Comparison of ENCODE assay signal across 33 cellular contexts in the genomic region with DNA sequence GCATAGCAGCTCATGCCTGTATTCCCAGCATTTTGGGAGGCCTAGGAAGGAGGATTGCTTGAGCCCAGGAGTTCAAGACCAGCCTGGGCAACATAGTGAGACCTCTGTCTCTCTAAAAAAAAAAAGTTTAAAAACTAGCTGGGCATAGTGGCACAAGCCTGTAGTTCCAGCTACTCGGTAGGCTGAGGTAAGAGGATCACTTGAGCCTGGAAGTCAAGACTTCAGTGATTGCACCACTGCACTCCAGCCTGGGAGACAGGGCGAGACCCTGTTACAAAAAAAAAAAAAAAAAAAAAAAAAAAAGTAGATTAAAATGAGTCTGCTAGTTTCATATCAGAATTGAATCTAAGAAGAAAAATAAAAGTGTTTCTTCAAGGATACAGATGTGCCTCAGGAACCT. TPM values are rescaled to one million over a fixed set of nuclear protein-coding genes. Genes with fewer than 3 reads are reported as not detected.
DNase-seq lines count a peak whose midpoint lies in the region; ATAC-seq and TF ChIP-seq lines count a peak whose summit lies in the region.
"Had no signal": no experiment of that assay in that cellular context is flagged by ENCODE, and none has a peak within 500 bp of the region (broad histone marks: within the 10 kb centered on the region; RNA-seq: fewer than 3 reads in every experiment).

No MANE protein-coding gene starts in this region.

- dilution Hi-C loops in mammary epithelial cell (cut with HindIII; ENCODE audit: low sequenced_read_pairs): no loop called here

- H3K27me3 Mint-ChIP-seq in MCF 10A (ENCODE audit: insufficient read depth, unreplicated experiment): no peaks in the 10 kb centered on the region
- H3K27me3 Mint-ChIP-seq in dendritic cell treated with granulocyte-macrophage colony-stimulating factor and Interleukin-4, amounts not matched to agents 40 ng/mL and 50 ng/mL, for 4 days: no peaks in the 10 kb centered on the region
- H3K27me3 Mint-ChIP-seq in mesothelial cell of epicardium (ENCODE audit: low read depth): no peaks in the 10 kb centered on the region
- H3K27me3 Mint-ChIP-seq: activated naive CD4-positive, alpha-beta T cell treated with anti-CD3 and anti-CD28 coated beads, Interleukin-2, amount 50 U/mL, for 24 hours; CD8-positive, alpha-beta memory T cell; naive thymus-derived CD4-positive, alpha-beta T cell; stimulated activated naive B cell treated with anti-CD40 and anti-IgM and Interleukin-4, amounts not matched to agents 10 μg/mL and 1 μg/mL and 100 μg/mL, for 72 hours; type B pancreatic cell had no signal

- peaks cover 42% of the 10 kb centered on the region for H3K4me1 ChIP-seq in mammary epithelial cell (ENCODE audit: insufficient read depth, low read length)

- H3K4me1 Mint-ChIP-seq in MCF 10A (ENCODE audit: insufficient read depth, unreplicated experiment): peaks cover 43% of the 10 kb centered on the region
- peaks cover 83% of the 10 kb centered on the region for H3K4me1 Mint-ChIP-seq in dendritic cell treated with granulocyte-macrophage colony-stimulating factor and Interleukin-4, amounts not matched to agents 40 ng/mL and 50 ng/mL, for 4 days (ENCODE audit: low read depth)
- peaks cover 15% of the 10 kb centered on the region for H3K4me1 Mint-ChIP-seq in mesothelial cell of epicardium

- WGBS in mammary epithelial cell (ENCODE audit: low coverage, missing lambda C conversion rate): 95% methylated on average over 2 of the region's 2 CpGs

- no peak overlapping the region for H3K4me2 ChIP-seq in mammary epithelial cell (ENCODE audit: insufficient read depth, low read depth, low read length)

- H3K36me3 ChIP-seq in mammary epithelial cell (ENCODE audit: insufficient read depth, low read length): no peaks in the 10 kb centered on the region

- H3K36me3 Mint-ChIP-seq in MCF 10A (ENCODE audit: insufficient read depth, unreplicated experiment): peaks cover 37% of the 10 kb centered on the region
- H3K36me3 Mint-ChIP-seq in dendritic cell treated with granulocyte-macrophage colony-stimulating factor and Interleukin-4, amounts not matched to agents 40 ng/mL and 50 ng/mL, for 4 days (ENCODE audit: low read depth): peaks cover 44% of the 10 kb centered on the region
- peaks cover 32% of the 10 kb centered on the region for H3K36me3 Mint-ChIP-seq in mesothelial cell of epicardium

- no peak overlapping the region for H3K9ac ChIP-seq in mammary epithelial cell (ENCODE audit: insufficient read depth, low read length)

- no peak overlapping the region for H3K4me3 ChIP-seq in mammary epithelial cell (replicated peaks in 1 of 3; ENCODE audit: insufficient read depth in 1 of 3, low read depth in 2 of 3, low read length in 3 of 3)
- H3K4me3 ChIP-seq: GM12878 had no signal

- H3K4me3 Mint-ChIP-seq in MCF 10A (ENCODE audit: unreplicated experiment) (no peak overlapping the region), mesothelial cell of epicardium (no peak overlapping the region)
- H3K4me3 Mint-ChIP-seq in dendritic cell treated with granulocyte-macrophage colony-stimulating factor and Interleukin-4, amounts not matched to agents 40 ng/mL and 50 ng/mL, for 4 days: no peak overlapping the region
- H3K4me3 Mint-ChIP-seq: activated naive CD4-positive, alpha-beta T cell treated with anti-CD3 and anti-CD28 coated beads, Interleukin-2, amount 50 U/mL, for 24 hours; CD8-positive, alpha-beta memory T cell; naive thymus-derived CD4-positive, alpha-beta T cell; stimulated activated naive B cell treated with anti-CD40 and anti-IgM and Interleukin-4, amounts not matched to agents 10 μg/mL and 1 μg/mL and 100 μg/mL, for 72 hours; type B pancreatic cell had no signal

- POLR2A ChIA-PET in MCF 10A (lab: Yijun Ruan, JAX): interaction anchor here (1.4 to 6.1 kb wide), 4 partner anchors 9 to 79 kb away, joined by 3 to 64 read pairs (median 12); a partner anchor contains a TSS

- BruUV-seq in MCF 10A (replicated peaks; lab: Mats Ljungman, UMichigan) (no TSS peak), mammary epithelial cell (replicated peaks; lab: Mats Ljungman, UMichigan) (no TSS peak)

- no peaks in the 10 kb centered on the region for H3K9me3 ChIP-seq in mammary epithelial cell (replicated peaks; ENCODE audit: insufficient read depth, low read length)

- H3K9me3 Mint-ChIP-seq in MCF 10A (ENCODE audit: unreplicated experiment) (no peaks in the 10 kb centered on the region), mesothelial cell of epicardium (no peaks in the 10 kb centered on the region)
- H3K9me3 Mint-ChIP-seq in dendritic cell treated with granulocyte-macrophage colony-stimulating factor and Interleukin-4, amounts not matched to agents 40 ng/mL and 50 ng/mL, for 4 days: no peaks in the 10 kb centered on the region
- H3K9me3 Mint-ChIP-seq: activated naive CD4-positive, alpha-beta T cell treated with anti-CD3 and anti-CD28 coated beads, Interleukin-2, amount 50 U/mL, for 24 hours; CD8-positive, alpha-beta memory T cell; naive thymus-derived CD4-positive, alpha-beta T cell; stimulated activated naive B cell treated with anti-CD40 and anti-IgM and Interleukin-4, amounts not matched to agents 10 μg/mL and 1 μg/mL and 100 μg/mL, for 72 hours; type B pancreatic cell had no signal

- H4K20me1 ChIP-seq in mammary epithelial cell (ENCODE audit: insufficient read depth, low read length): no peaks in the 10 kb centered on the region

- no peaks in the 10 kb centered on the region for H3K79me2 ChIP-seq in mammary epithelial cell (ENCODE audit: insufficient read depth, low read length)

- no peak overlapping the region for H2AFZ ChIP-seq in mammary epithelial cell (ENCODE audit: low read depth, low read length)

- H3K27ac ChIP-seq in mammary epithelial cell (ENCODE audit: insufficient read depth, low read depth, low read length): no peak overlapping the region

- DNase-seq in MCF 10A (ENCODE audit: unreplicated experiment): no peak
- no peak for DNase-seq in mammary epithelial cell
- no peak for DNase-seq in mesothelial cell of epicardium (ENCODE audit: low spot score in 2 of 2, unreplicated experiment in 2 of 2)
- DNase-seq in DMS153 treated with DMSO at 0.1 percent for 48 hours (lab: John Stamatoyannopoulos, UW; ENCODE audit: unreplicated experiment): no peak
- no peak for DNase-seq in stimulated activated CD4-positive, alpha-beta T cell treated with anti-CD3 and anti-CD28 coated beads, Interleukin-4, amount 100 ng/mL, for 4 hours
- DNase-seq: activated CD4-positive, alpha-beta T cell treated with anti-CD3 and anti-CD28 coated beads for 48 hours; activated CD8-positive, alpha-beta memory T cell treated with anti-CD3 and anti-CD28 coated beads for 24 hours; AML-193; CD8-positive, alpha-beta memory T cell; DMS 273 treated with DMSO at 0.1 percent for 48 hours; effector memory CD4-positive, alpha-beta T cell; EL; erythroblast; foreskin fibroblast; H7; head of caudate nucleus; kidney; naive thymus-derived CD4-positive, alpha-beta T cell; NCI-H1930; NCI-H526; NK-92 treated with Interleukin-12 subunit alpha and Interleukin-12 subunit beta, amount 100 ng/mL, for 24 hours; occipital lobe; SIG-M5; stimulated activated CD4-positive, alpha-beta T cell treated with anti-CD3 and anti-CD28 coated beads, Interleukin-15, amount 100 ng/mL, for 24 hours; stimulated activated naive B cell treated with anti-CD40 and anti-IgM and Interleukin-4, amounts not matched to agents 10 μg/mL and 1 μg/mL and 100 μg/mL, for 72 hours; substantia nigra; T-helper 9 cell had no signal

- CTCF ChIA-PET in MCF 10A (lab: Yijun Ruan, JAX) (interaction anchor here (1.1 to 6.3 kb wide), 5 partner anchors 25 to 108 kb away, joined by 3 to 38 read pairs (median 4); no protein-coding TSS in a partner anchor), mammary epithelial cell (lab: Charles Lee; ENCODE audit: low non-redundant PET) (interaction anchor here (0.9 kb wide), 1 partner anchor 75 kb away, joined by 7 read pairs; no protein-coding TSS in a partner anchor)

- in situ Hi-C loops in mammary epithelial cell (cut with MboI; ENCODE audit: low sequenced_read_pairs in 2 of 2): no loop called here

- no peak for ATAC-seq in HG03378 (IDR thresholded peaks at IDR 0.05; ENCODE audit: unreplicated experiment)
- ATAC-seq in GM18909 (IDR thresholded peaks at IDR 0.05; ENCODE audit: poor library complexity, unreplicated experiment): no peak
- ATAC-seq: GM12878; naive thymus-derived CD4-positive, alpha-beta T cell; stimulated activated naive B cell treated with anti-CD40 and anti-IgM and Interleukin-4, amounts not matched to agents 10 μg/mL and 1 μg/mL and 100 μg/mL, for 72 hours had no signal

- H3K27me3 ChIP-seq in mammary epithelial cell (ENCODE audit: insufficient read depth, low read length): no peaks in the 10 kb centered on the region

- TF ChIP-seq CTCF in MCF 10A (IDR thresholded peaks at IDR 0.05; ENCODE audit: unreplicated experiment) (no peak), mammary epithelial cell (conservative IDR thresholded peaks at IDR 0.05 in 1 of 2, IDR thresholded peaks at IDR 0.05 in 1 of 2; ENCODE audit: extremely low read depth in 1 of 2, insufficient read depth in 1 of 2, low read depth in 1 of 2, low read length in 2 of 2) (no peak), mesothelial cell of epicardium (IDR thresholded peaks at IDR 0.05; ENCODE audit: unreplicated experiment) (no peak)

- intact Hi-C loops in MCF 10A (cut with micrococcal nuclease): no loop called here
- intact Hi-C loops in mammary epithelial cell (cut with micrococcal nuclease): loop anchor here (5.0 kb wide), 1 partner anchor 75 kb away; no protein-coding TSS in a partner anchor
- intact Hi-C loops in dendritic cell treated with granulocyte-macrophage colony-stimulating factor and Interleukin-4, amounts not matched to agents 40 ng/mL and 50 ng/mL, for 4 days (cut with micrococcal nuclease): no loop called here

- H3K27ac Mint-ChIP-seq in MCF 10A (ENCODE audit: low read depth, unreplicated experiment) (peak overlapping the region; percentile 80), mesothelial cell of epicardium (peak overlapping the region; percentile 66)
- H3K27ac Mint-ChIP-seq in dendritic cell treated with granulocyte-macrophage colony-stimulating factor and Interleukin-4, amounts not matched to agents 40 ng/mL and 50 ng/mL, for 4 days: peak overlapping the region; percentile 88
- H3K27ac Mint-ChIP-seq: activated naive CD4-positive, alpha-beta T cell treated with anti-CD3 and anti-CD28 coated beads, Interleukin-2, amount 50 U/mL, for 24 hours; CD8-positive, alpha-beta memory T cell; stimulated activated naive B cell treated with anti-CD40 and anti-IgM and Interleukin-4, amounts not matched to agents 10 μg/mL and 1 μg/mL and 100 μg/mL, for 72 hours; type B pancreatic cell had no signal

RNA-seq across cellular contexts. Expression of a gene that starts 32.4 kb away (rescaled TPM):
- total RNA-seq in MCF 10A (2022): 252 and 294 TPM in 2 replicates
- 1 to 10 TPM; 4.3 to 5.9 TPM for total RNA-seq in mammary epithelial cell
- 1.5 TPM for polyA plus RNA-seq in mammary epithelial cell
- not detected for polyA minus RNA-seq in mammary epithelial cell
- 12.5 to 16.3 TPM (median 15.8 TPM) in 3 replicates for total RNA-seq in mesothelial cell of epicardium
- polyA plus RNA-seq: CD8-positive, alpha-beta memory T cell had no signal

RNA-seq across cellular contexts. Expression of a gene that starts 46.7 kb away (rescaled TPM):
- total RNA-seq in MCF 10A (2022): 38.4 and 39.5 TPM in 2 replicates
- total RNA-seq in mammary epithelial cell: 10 to 100 TPM; 34.6 to 53.0 TPM
- 22.3 TPM for polyA plus RNA-seq in mammary epithelial cell
- polyA minus RNA-seq in mammary epithelial cell: 28.9 TPM
- total RNA-seq in mesothelial cell of epicardium: 25.3 to 28.3 TPM (median 26.5 TPM) in 3 replicates

Comparison
In these comparisons a context has a peak if more than half of its experiments do, and no peak if none do; other contexts are left out.
1. RNA of a gene that starts 32.4 kb away (total RNA-seq): 252 to 294 TPM in MCF 10A; 12.5 to 16.3 TPM in mesothelial cell of epicardium and 4.3 to 5.9 TPM in mammary epithelial cell; every median in the first group is over 10 times any median in the second.
2. Peak in every context shown above with its lines, with median percentiles within 50 percentile points of each other: H3K27ac Mint-ChIP-seq.